Comparison of ENCODE assay signal across 8 cellular contexts in genomic region chr9:129485140-129485758, GRCh38.
DNase-seq lines count a peak whose midpoint lies in the region; ATAC-seq and TF ChIP-seq lines count a peak whose summit lies in the region.

No MANE protein-coding gene starts in this region.

- no peaks in the 10 kb centered on the region for H3K9me3 ChIP-seq in cardiac muscle cell (ENCODE audit: low read depth)
- H3K9me3 ChIP-seq in transverse colon, result no peaks in the 10 kb centered on the region

- intact Hi-C loops in left cardiac atrium (cut with DNase I) (loop anchor here (5.0 to 10.0 kb wide), 3 partner anchors 73 to 343 kb away; partner anchors contain the start of gene IER5L (in 1 of the 2)), transverse colon (cut with DNase I; ENCODE audit: low total_unique reads) (loop anchor here (10.0 kb wide), 1 partner anchor 310 kb away; the partner anchor contains the start of gene IER5L)

- H3K9me3 Mint-ChIP-seq in naive B cell, result no peaks in the 10 kb centered on the region

- TF ChIP-seq POLR2A in transverse colon (IDR thresholded peaks at IDR 0.05), result no peak

- H3K4me3 ChIP-seq in cardiac muscle cell (no peak overlapping the region), transverse colon (no peak overlapping the region)

- WGBS in transverse colon (ENCODE audit: low coverage in 1 of 2), 2 donors, result 67 to 84% methylated on average over 3 to 9 of the region's 9 CpGs

- TF ChIP-seq CTCF in cardiac muscle cell (IDR thresholded peaks at IDR 0.05; ENCODE audit: low read depth, low read length) (no peak), transverse colon (IDR thresholded peaks at IDR 0.05) (no peak)

- DNase-seq in cardiac muscle cell (ENCODE audit: low read depth in 1 of 2, low spot score in 1 of 2), result no peak
- DNase-seq in left cardiac atrium, result no peak
- peak in 3 of 61 donors; percentile 24 to 37 (median 27) for DNase-seq in caudate nucleus (lab: John Stamatoyannopoulos, UW)
- no peak for DNase-seq in naive B cell
- no peak for DNase-seq in transverse colon
- DNase-seq in stimulated activated CD4-positive, alpha-beta T cell treated with anti-CD3 and anti-CD28 coated beads, Interleukin-1b, Interleukin-23, amount 100 ng/mL, for 48 hours, result no peak
- no peak for DNase-seq in 8988T

- no peak for ATAC-seq in left cardiac atrium
- no peak for ATAC-seq in naive B cell (ENCODE audit: low read depth in 2 of 2)
- no peak for ATAC-seq in GM21360 (IDR thresholded peaks at IDR 0.05; ENCODE audit: unreplicated experiment)

- H3K27ac ChIP-seq in cardiac muscle cell (peak overlapping the region; percentile 72), caudate nucleus (ENCODE audit: low read depth, low read length) (peak overlapping the region; percentile 83), transverse colon (peak overlapping the region; percentile 97 to 100 (median 99))

- H3K27me3 ChIP-seq in cardiac muscle cell (no peaks in the 10 kb centered on the region), transverse colon (no peaks in the 10 kb centered on the region)

- H3K27ac Mint-ChIP-seq in naive B cell, result peak overlapping the region in 4 of 6 donors; percentile 38 to 87 (median 53)

- H3K27me3 Mint-ChIP-seq in naive B cell, result peaks cover 20 to 35% (median 27%) of the 10 kb centered on the region in 3 donors

- peak overlapping the region in 2 of 8 donors; percentile 63 to 91 for H3K4me3 Mint-ChIP-seq in naive B cell

- peaks cover 19 to 31% (median 28%) of the 10 kb centered on the region in 3 donors for H3K4me1 Mint-ChIP-seq in naive B cell

- H3K36me3 Mint-ChIP-seq in naive B cell, result peaks cover 0 to 6% of the 10 kb centered on the region in 2 donors

- H3K36me3 ChIP-seq in cardiac muscle cell, result no peaks in the 10 kb centered on the region
- no peaks in the 10 kb centered on the region for H3K36me3 ChIP-seq in transverse colon

- in situ Hi-C loops in transverse colon (cut with MboI; ENCODE audit: low pct_ligation_motif_present in 1 of 4, low pct_unique_long_range_greater_than_20kb in 1 of 4, low sequenced_read_pairs in 3 of 4), result no loop called here

- H3K4me1 ChIP-seq in cardiac muscle cell (ENCODE audit: low read depth), result peaks cover 50% of the 10 kb centered on the region
- H3K4me1 ChIP-seq in transverse colon, result peaks cover 61 to 82% (median 70%) of the 10 kb centered on the region in 4 donors

- no peak for TF ChIP-seq EP300 in transverse colon (IDR thresholded peaks at IDR 0.05; ENCODE audit: low read depth)
